Comparison of ENCODE assay signal across 29 cellular contexts in the genomic region with DNA sequence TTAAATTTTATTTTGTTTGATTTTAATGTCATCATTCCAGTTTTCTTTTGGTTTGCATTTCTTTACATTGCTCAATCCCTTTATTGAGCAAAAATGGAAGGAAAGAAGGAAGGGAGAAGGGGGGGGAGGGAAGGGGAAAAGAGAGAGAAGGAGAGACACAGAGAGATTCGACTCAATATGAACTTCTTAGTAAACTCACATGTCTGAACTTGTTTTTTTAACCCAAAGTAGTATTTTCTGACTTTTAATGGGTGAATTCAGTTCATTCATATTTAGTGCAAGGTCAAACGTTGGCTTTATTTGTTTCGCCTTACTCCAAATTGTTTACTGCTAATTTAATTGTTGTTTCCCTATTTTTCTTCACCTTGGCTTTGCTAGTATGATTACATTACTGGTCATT.
"Had no signal": no experiment of that assay in that cellular context is flagged by ENCODE, and none has a peak within 500 bp of the region (broad histone marks: within the 10 kb centered on the region; RNA-seq: fewer than 3 reads in every experiment).

No MANE protein-coding gene starts in this region.

- FAIRE-seq: urothelium cell line had no signal

- H3K36me3 ChIP-seq: neural progenitor cell, spleen, suprapubic skin, tibial nerve, upper lobe of left lung, vagina had no signal

- H3K9me3 ChIP-seq: psoas muscle, spleen, suprapubic skin, testis, tibial nerve, upper lobe of left lung, vagina had no signal

- H3K79me2 ChIP-seq: parathyroid adenoma had no signal

- ATAC-seq: naive thymus-derived CD4-positive, alpha-beta T cell; natural killer cell; psoas muscle; right cardiac atrium; sciatic nerve; stimulated activated memory B cell treated with anti-CD40 and anti-IgM and Interleukin-4, amounts not matched to agents 10 μg/mL and 1 μg/mL and 100 μg/mL, for 72 hours; stimulated activated naive CD8-positive, alpha-beta T cell treated with anti-CD3 and anti-CD28 coated beads, Interleukin-15, amount 100 ng/mL, for 72 hours; stimulated activated naive CD8-positive, alpha-beta T cell treated with anti-CD3 and anti-CD28 coated beads, Interleukin-15, Interleukin-2, amounts not matched to agents 100 U/mL and 50 U/mL, for 24 hours had no signal

- H3K4me2 ChIP-seq: neural progenitor cell, smooth muscle cell had no signal

- H3K9ac ChIP-seq: neural progenitor cell, parathyroid adenoma had no signal

- H3K4me3 ChIP-seq: neural progenitor cell, psoas muscle, skin epidermis, smooth muscle cell, spleen, suprapubic skin, testis, tibial nerve, upper lobe of left lung, vagina had no signal

- H3K27me3 ChIP-seq: neural progenitor cell, spleen, suprapubic skin, testis, tibial nerve, upper lobe of left lung, vagina had no signal

- H2AFZ ChIP-seq: neural progenitor cell, parathyroid adenoma had no signal

- DNase-seq: naive thymus-derived CD4-positive, alpha-beta T cell; natural killer cell; occipital lobe; posterior cingulate gyrus; psoas muscle; right cardiac atrium; spleen; stimulated activated CD4-positive, alpha-beta T cell treated with anti-CD3 and anti-CD28 coated beads, Interleukin-12 subunit alpha, Interleukin-12 subunit beta, amount 100 ng/mL, for 4 hours; stimulated activated CD4-positive, alpha-beta T cell treated with anti-CD3 and anti-CD28 coated beads, Interleukin-1b, Interleukin-23, amount 100 ng/mL, for 48 hours; stimulated activated CD4-positive, alpha-beta T cell treated with anti-CD3 and anti-CD28 coated beads, Interleukin-4, amount 100 ng/mL, for 1 hour; stimulated activated CD4-positive, alpha-beta T cell treated with anti-CD3 and anti-CD28 coated beads, Interleukin-4, amount 100 ng/mL, for 4 hours; stimulated activated CD8-positive, alpha-beta memory T cell treated with anti-CD3 and anti-CD28 coated beads, Interleukin-4, amount 100 ng/mL, for 48 hours; stimulated activated naive CD4-positive, alpha-beta T cell; stimulated activated naive CD8-positive, alpha-beta T cell treated with anti-CD3 and anti-CD28 coated beads, Interleukin-15, amount 100 ng/mL, for 72 hours; stimulated activated naive CD8-positive, alpha-beta T cell treated with anti-CD3 and anti-CD28 coated beads, Interleukin-15, Interleukin-2, amounts not matched to agents 100 U/mL and 50 U/mL, for 24 hours; substantia nigra; testis; trophoblast cell; upper lobe of left lung had no signal

- H3K4me1 ChIP-seq: neural progenitor cell, parathyroid adenoma, psoas muscle, spleen, testis, upper lobe of left lung, vagina had no signal

- H3K27ac ChIP-seq: neural progenitor cell, parathyroid adenoma, psoas muscle, skin epidermis, spleen, suprapubic skin, testis, tibial nerve, upper lobe of left lung, vagina had no signal
